1 cellular context compared by ENCODE assay signal in genomic region chr7:112204072-112204775, GRCh38.
A peak's percentile ranks its signal among the peaks of the same experiment; 100 is the strongest.
TF ChIP-seq lines count a peak whose summit lies in the region.

No MANE protein-coding gene starts in this region.

TF ChIP-seq in HEK293, 187 proteins besides CTCF, POLR2A, EP300 and RAD21 (continued from another document and continues in another):
- no peak for TF ChIP-seq ZNF280D (tag by site-specific recombination; IDR thresholded peaks at IDR 0.05)
- TF ChIP-seq ZNF747 (tag by site-specific recombination; IDR thresholded peaks at IDR 0.05): no peak
- no peak for TF ChIP-seq ZNF174 (tag by site-specific recombination; IDR thresholded peaks at IDR 0.05)
- TF ChIP-seq, protein P1, sequence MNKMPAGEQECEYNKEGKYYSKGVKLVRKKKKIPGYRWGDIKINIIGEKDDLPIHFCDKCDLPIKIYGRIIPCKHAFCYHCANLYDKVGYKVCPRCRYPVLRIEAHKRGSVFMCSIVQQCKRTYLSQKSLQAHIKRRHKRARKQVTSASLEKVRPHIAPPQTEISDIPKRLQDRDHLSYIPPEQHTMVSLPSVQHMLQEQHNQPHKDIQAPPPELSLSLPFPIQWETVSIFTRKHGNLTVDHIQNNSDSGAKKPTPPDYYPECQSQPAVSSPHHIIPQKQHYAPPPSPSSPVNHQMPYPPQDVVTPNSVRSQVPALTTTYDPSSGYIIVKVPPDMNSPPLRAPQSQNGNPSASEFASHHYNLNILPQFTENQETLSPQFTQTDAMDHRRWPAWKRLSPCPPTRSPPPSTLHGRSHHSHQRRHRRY (tag by site-specific recombination; IDR thresholded peaks at IDR 0.05): no peak
- no peak for TF ChIP-seq ZNF223 (tag by site-specific recombination; IDR thresholded peaks at IDR 0.05)
- no peak for TF ChIP-seq ZFP41 (tag by site-specific recombination; IDR thresholded peaks at IDR 0.05; ENCODE audit: borderline replicate concordance)
- TF ChIP-seq, protein P2, sequence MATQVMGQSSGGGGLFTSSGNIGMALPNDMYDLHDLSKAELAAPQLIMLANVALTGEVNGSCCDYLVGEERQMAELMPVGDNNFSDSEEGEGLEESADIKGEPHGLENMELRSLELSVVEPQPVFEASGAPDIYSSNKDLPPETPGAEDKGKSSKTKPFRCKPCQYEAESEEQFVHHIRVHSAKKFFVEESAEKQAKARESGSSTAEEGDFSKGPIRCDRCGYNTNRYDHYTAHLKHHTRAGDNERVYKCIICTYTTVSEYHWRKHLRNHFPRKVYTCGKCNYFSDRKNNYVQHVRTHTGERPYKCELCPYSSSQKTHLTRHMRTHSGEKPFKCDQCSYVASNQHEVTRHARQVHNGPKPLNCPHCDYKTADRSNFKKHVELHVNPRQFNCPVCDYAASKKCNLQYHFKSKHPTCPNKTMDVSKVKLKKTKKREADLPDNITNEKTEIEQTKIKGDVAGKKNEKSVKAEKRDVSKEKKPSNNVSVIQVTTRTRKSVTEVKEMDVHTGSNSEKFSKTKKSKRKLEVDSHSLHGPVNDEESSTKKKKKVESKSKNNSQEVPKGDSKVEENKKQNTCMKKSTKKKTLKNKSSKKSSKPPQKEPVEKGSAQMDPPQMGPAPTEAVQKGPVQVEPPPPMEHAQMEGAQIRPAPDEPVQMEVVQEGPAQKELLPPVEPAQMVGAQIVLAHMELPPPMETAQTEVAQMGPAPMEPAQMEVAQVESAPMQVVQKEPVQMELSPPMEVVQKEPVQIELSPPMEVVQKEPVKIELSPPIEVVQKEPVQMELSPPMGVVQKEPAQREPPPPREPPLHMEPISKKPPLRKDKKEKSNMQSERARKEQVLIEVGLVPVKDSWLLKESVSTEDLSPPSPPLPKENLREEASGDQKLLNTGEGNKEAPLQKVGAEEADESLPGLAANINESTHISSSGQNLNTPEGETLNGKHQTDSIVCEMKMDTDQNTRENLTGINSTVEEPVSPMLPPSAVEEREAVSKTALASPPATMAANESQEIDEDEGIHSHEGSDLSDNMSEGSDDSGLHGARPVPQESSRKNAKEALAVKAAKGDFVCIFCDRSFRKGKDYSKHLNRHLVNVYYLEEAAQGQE (tag by site-specific recombination; IDR thresholded peaks at IDR 0.05): no peak
- no peak for TF ChIP-seq ZNF423 (tag by site-specific recombination; IDR thresholded peaks at IDR 0.05)
- no peak for TF ChIP-seq ZNF571 (tag by site-specific recombination; IDR thresholded peaks at IDR 0.05)
- peak; percentile 66; the same call in 1 of the 2 replicates for TF ChIP-seq IKZF3 (tag by site-specific recombination; IDR thresholded peaks at IDR 0.05)
- TF ChIP-seq ZBTB20 (tag by site-specific recombination; IDR thresholded peaks at IDR 0.05): peak; percentile 79
- 0 out of 2 replicates have a peak, but pooled peaks have one; percentile 72 for TF ChIP-seq GFI1B (tag by site-specific recombination; IDR thresholded peaks at IDR 0.05)
- no peak for TF ChIP-seq RBAK (tag by site-specific recombination; IDR thresholded peaks at IDR 0.05)
- no peak for TF ChIP-seq ZBTB10 (tag by site-specific recombination; IDR thresholded peaks at IDR 0.05)
- no peak for TF ChIP-seq ZNF654 (tag by site-specific recombination; IDR thresholded peaks at IDR 0.05; ENCODE audit: low read depth)
- TF ChIP-seq ZBTB1 (tag by site-specific recombination; IDR thresholded peaks at IDR 0.05): no peak
- no peak for TF ChIP-seq ZNF521 (tag by site-specific recombination; IDR thresholded peaks at IDR 0.05)
- TF ChIP-seq ZNF626 (tag by site-specific recombination; IDR thresholded peaks at IDR 0.05): no peak
- TF ChIP-seq ZNF366 (tag by site-specific recombination; conservative IDR thresholded peaks at IDR 0.05): no peak; the same call in 1 of the 2 replicates
- TF ChIP-seq, protein P3, sequence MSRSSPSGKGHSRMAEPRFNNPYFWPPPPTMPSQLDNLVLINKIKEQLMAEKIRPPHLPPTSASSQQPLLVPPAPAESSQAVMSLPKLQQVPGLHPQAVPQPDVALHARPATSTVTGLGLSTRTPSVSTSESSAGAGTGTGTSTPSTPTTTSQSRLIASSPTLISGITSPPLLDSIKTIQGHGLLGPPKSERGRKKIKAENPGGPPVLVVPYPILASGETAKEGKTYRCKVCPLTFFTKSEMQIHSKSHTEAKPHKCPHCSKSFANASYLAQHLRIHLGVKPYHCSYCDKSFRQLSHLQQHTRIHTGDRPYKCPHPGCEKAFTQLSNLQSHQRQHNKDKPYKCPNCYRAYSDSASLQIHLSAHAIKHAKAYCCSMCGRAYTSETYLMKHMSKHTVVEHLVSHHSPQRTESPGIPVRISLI (tag by site-specific recombination; IDR thresholded peaks at IDR 0.05): no peak
- TF ChIP-seq ZNF433 (tag by site-specific recombination; IDR thresholded peaks at IDR 0.05; ENCODE audit: low read depth): no peak
- TF ChIP-seq MYNN (tag by site-specific recombination; IDR thresholded peaks at IDR 0.05; ENCODE audit: borderline replicate concordance): no peak
- TF ChIP-seq ZNF488 (tag by site-specific recombination; IDR thresholded peaks at IDR 0.05): no peak
- no peak for TF ChIP-seq MZF1 (tag by site-specific recombination; IDR thresholded peaks at IDR 0.05; ENCODE audit: borderline replicate concordance)
- no peak for TF ChIP-seq ZNF140 (tag by site-specific recombination; IDR thresholded peaks at IDR 0.05)
- no peak for TF ChIP-seq ZNF350 (tag by site-specific recombination; IDR thresholded peaks at IDR 0.05)
- peak; percentile 60 for TF ChIP-seq ZNF600 (tag by site-specific recombination; IDR thresholded peaks at IDR 0.05)
- TF ChIP-seq, protein P4, sequence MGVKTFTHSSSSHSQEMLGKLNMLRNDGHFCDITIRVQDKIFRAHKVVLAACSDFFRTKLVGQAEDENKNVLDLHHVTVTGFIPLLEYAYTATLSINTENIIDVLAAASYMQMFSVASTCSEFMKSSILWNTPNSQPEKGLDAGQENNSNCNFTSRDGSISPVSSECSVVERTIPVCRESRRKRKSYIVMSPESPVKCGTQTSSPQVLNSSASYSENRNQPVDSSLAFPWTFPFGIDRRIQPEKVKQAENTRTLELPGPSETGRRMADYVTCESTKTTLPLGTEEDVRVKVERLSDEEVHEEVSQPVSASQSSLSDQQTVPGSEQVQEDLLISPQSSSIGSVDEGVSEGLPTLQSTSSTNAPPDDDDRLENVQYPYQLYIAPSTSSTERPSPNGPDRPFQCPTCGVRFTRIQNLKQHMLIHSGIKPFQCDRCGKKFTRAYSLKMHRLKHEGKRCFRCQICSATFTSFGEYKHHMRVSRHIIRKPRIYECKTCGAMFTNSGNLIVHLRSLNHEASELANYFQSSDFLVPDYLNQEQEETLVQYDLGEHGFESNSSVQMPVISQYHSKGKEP (tag by site-specific recombination; IDR thresholded peaks at IDR 0.05): no peak
- no peak for TF ChIP-seq ZNF692 (tag by site-specific recombination; IDR thresholded peaks at IDR 0.05)
- no peak for TF ChIP-seq ZNF548 (tag by site-specific recombination; IDR thresholded peaks at IDR 0.05)
- peak; percentile 90 for TF ChIP-seq SP7 (tag by site-specific recombination; IDR thresholded peaks at IDR 0.05)
- TF ChIP-seq ZBTB6 (tag by site-specific recombination; IDR thresholded peaks at IDR 0.05): no peak
- TF ChIP-seq ZNF629 (tag by site-specific recombination; IDR thresholded peaks at IDR 0.05): 0 out of 2 replicates have a peak, but pooled peaks have one; percentile 15
- no peak for TF ChIP-seq ZNF585B (tag by site-specific recombination; IDR thresholded peaks at IDR 0.05)
- peak; percentile 63 for TF ChIP-seq FEZF1 (tag by site-specific recombination; IDR thresholded peaks at IDR 0.05)
- peak; percentile 49 for TF ChIP-seq ZNF341 (tag by site-specific recombination; IDR thresholded peaks at IDR 0.05; ENCODE audit: low read depth)
- TF ChIP-seq ZNF138 (tag by site-specific recombination; IDR thresholded peaks at IDR 0.05; ENCODE audit: borderline replicate concordance): no peak
- TF ChIP-seq SCRT2 (tag by site-specific recombination; IDR thresholded peaks at IDR 0.05): no peak
- TF ChIP-seq ZNF664 (tag by site-specific recombination; IDR thresholded peaks at IDR 0.05): no peak
- TF ChIP-seq, protein P5, sequence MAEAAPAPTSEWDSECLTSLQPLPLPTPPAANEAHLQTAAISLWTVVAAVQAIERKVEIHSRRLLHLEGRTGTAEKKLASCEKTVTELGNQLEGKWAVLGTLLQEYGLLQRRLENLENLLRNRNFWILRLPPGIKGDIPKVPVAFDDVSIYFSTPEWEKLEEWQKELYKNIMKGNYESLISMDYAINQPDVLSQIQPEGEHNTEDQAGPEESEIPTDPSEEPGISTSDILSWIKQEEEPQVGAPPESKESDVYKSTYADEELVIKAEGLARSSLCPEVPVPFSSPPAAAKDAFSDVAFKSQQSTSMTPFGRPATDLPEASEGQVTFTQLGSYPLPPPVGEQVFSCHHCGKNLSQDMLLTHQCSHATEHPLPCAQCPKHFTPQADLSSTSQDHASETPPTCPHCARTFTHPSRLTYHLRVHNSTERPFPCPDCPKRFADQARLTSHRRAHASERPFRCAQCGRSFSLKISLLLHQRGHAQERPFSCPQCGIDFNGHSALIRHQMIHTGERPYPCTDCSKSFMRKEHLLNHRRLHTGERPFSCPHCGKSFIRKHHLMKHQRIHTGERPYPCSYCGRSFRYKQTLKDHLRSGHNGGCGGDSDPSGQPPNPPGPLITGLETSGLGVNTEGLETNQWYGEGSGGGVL (tag by site-specific recombination; IDR thresholded peaks at IDR 0.05): no peak
- TF ChIP-seq ZBTB8A (tag by site-specific recombination; IDR thresholded peaks at IDR 0.05): peak; percentile 37; the same call in 1 of the 2 replicates
- TF ChIP-seq ZBTB17 (tag by site-specific recombination; IDR thresholded peaks at IDR 0.05): peak; percentile 99
